In the genomic region with DNA sequence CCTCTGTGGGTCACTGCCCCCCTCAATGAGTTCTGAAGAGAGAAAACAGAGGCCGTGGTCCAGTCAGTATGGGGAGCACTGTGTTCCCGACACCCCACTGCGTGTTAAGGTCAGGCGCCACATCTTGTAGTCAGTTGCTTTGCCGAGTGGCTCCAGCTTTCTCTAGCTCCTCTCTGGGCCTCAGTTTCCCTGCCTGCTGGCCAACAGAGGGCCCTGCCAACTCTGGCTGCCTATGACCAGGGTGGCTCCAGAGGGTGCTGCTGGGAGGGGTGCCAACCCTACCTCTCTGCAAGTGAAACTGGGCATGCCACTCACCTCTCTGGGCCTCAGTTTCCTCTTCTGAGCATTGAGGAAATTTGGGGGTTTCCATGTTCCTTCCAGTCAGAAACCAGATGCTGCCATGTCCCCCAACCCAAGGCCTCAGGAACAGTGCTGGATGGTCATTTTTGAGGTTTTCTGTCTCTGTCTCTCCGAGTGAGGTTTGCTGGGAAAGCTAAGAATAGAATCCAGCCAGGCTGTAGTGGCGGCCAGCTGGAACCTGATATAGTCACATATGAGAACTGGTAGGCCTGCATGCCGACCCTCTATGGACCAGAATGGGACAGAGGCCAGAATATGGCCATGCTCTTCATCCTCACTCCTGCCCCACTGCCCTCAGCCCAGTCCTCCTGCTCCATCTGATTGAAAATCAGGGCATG, we compare ENCODE assay signal across 32 cellular contexts.
"Had no signal": no experiment of that assay in that cellular context is flagged by ENCODE, and none has a peak within 500 bp of the region (broad histone marks: within the 10 kb centered on the region; RNA-seq: fewer than 3 reads in every experiment).

No MANE protein-coding gene starts in this region.

- H3K36me3 Mint-ChIP-seq: activated naive CD4-positive, alpha-beta T cell treated with anti-CD3 and anti-CD28 coated beads, Interleukin-2, amount 50 U/mL, for 72 hours had no signal

- H3K27ac Mint-ChIP-seq: activated CD8-positive, alpha-beta T cell treated with anti-CD3 and anti-CD28 coated beads for 36 hours; activated naive CD4-positive, alpha-beta T cell treated with anti-CD3 and anti-CD28 coated beads for 36 hours; activated T-helper 1 cell treated with anti-CD3 and anti-CD28 coated beads, Interleukin-12 subunit alpha, Interleukin-12 subunit beta, Interleukin-2, Interleukin-4 antibody, amounts not matched to agents 30 ng/mL and 10 ng/mL and 1 ng/mL, durations not matched to agents 14 hours and 24 hours and 36 hours had no signal

- H3K27ac ChIP-seq: adrenal gland, body of pancreas, breast epithelium, KMS-11, PC-9, RWPE1, WERI-Rb-1 had no signal

- ATAC-seq: activated CD8-positive, alpha-beta T cell treated with anti-CD3 and anti-CD28 coated beads for 36 hours; activated naive CD4-positive, alpha-beta T cell treated with anti-CD3 and anti-CD28 coated beads, Interleukin-2, amount 50 U/mL, for 72 hours; activated T-cell treated with anti-CD3 and anti-CD28 coated beads, Interleukin-2, amount 50 U/mL, for 4 hours; body of pancreas had no signal

- H3K9me3 Mint-ChIP-seq: activated CD8-positive, alpha-beta T cell treated with anti-CD3 and anti-CD28 coated beads for 36 hours; activated T-helper 1 cell treated with anti-CD3 and anti-CD28 coated beads, Interleukin-12 subunit alpha, Interleukin-12 subunit beta, Interleukin-2, Interleukin-4 antibody, amounts not matched to agents 30 ng/mL and 10 ng/mL and 1 ng/mL, durations not matched to agents 14 hours and 24 hours and 36 hours had no signal

- H3K27me3 ChIP-seq: adrenal gland, body of pancreas, breast epithelium had no signal

- H3K36me3 ChIP-seq: adrenal gland, breast epithelium, WERI-Rb-1 had no signal

- DNase-seq: activated CD4-positive, alpha-beta T cell treated with anti-CD3 and anti-CD28 coated beads for 1 hour; activated CD4-positive, alpha-beta T cell treated with anti-CD3 and anti-CD28 coated beads for 48 hours; activated CD4-positive, CD25-positive, alpha-beta regulatory T cell; activated CD8-positive, alpha-beta T cell treated with anti-CD3 and anti-CD28 coated beads for 36 hours; activated gamma-delta T cell treated with Interleukin-2 at 50 U/mL for 16 hours; activated naive CD4-positive, alpha-beta T cell treated with anti-CD3 and anti-CD28 coated beads for 36 hours; activated T-cell treated with anti-CD3 and anti-CD28 coated beads for 4 hours; activated T-cell treated with anti-CD3 and anti-CD28 coated beads, Interleukin-2, amount 50 U/mL, for 4 hours; adrenal gland; body of pancreas; MM.1S; MV-4-11; NCI-H1092; NCI-H1436 treated with DMSO at 0.1 percent for 48 hours; NCI-H1694 treated with DMSO at 0.1 percent for 48 hours; NCI-H2029; NCI-H345; NCI-H524 treated with DMSO at 0.1 percent for 48 hours; NCI-H748 treated with DMSO at 0.1 percent for 48 hours; NK-92 treated with Interleukin-12 subunit alpha and Interleukin-12 subunit beta, amount 100 ng/mL, for 24 hours; PC-9; Right ventricle myocardium superior; SW 1271; T-helper 1 cell; T-helper 2 cell; T-helper 9 cell; WERI-Rb-1 had no signal

- H3K9ac ChIP-seq: KMS-11 had no signal

- H3K4me3 Mint-ChIP-seq: activated CD8-positive, alpha-beta T cell treated with anti-CD3 and anti-CD28 coated beads for 36 hours; activated naive CD4-positive, alpha-beta T cell treated with anti-CD3 and anti-CD28 coated beads for 36 hours; activated T-cell treated with anti-CD3 and anti-CD28 coated beads, Interleukin-2, amount 50 U/mL, for 4 hours; activated T-helper 1 cell treated with anti-CD3 and anti-CD28 coated beads, Interleukin-12 subunit alpha, Interleukin-12 subunit beta, Interleukin-2, Interleukin-4 antibody, amounts not matched to agents 30 ng/mL and 10 ng/mL and 1 ng/mL, durations not matched to agents 14 hours and 24 hours and 36 hours had no signal

- H3K9me3 ChIP-seq: adrenal gland had no signal

- H3K4me3 ChIP-seq: adrenal gland, body of pancreas, breast epithelium, PC-9 had no signal

- H2AFZ ChIP-seq: PC-9 had no signal

- H3K4me2 ChIP-seq: KMS-11, PC-9 had no signal

- H3K4me1 ChIP-seq: adrenal gland, body of pancreas, breast epithelium had no signal
